ENCODE assay signal across 27 cellular contexts in the genomic region with DNA sequence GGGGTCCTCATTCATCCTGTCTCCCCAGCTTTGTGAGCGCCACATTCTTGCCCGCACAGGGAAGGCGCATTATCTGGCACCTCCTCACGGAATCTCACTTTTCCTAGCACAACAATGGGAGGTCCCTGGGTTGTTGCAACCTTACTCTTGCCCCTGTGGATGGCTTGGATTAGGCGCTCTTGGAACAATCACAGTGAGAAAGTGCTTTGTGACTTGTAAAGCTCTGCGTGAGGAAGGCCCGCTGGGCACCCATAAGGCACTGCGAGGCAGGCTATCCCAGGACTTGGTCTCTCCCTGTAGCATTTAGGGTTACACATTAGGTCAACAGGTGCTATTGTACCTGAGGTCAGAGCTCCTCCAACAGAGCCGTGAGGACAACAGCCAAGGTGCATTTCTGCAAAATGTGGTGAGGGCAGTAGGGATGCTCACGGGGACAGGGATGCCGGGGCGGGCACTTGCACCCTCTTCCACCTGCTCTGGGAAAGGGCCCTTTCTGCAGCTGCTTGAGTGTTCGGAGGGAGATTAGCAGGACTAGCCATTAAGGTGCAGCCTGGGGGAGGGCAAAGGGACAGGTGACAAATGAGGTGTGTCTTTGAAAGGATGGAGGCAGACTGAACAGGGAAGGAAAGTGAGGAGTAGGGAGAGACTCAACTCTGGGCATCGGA. TPM values are rescaled to one million over a fixed set of nuclear protein-coding genes. Genes with fewer than 3 reads are reported as not detected.
"Had no signal": no experiment of that assay in that cellular context is flagged by ENCODE, and none has a peak within 500 bp of the region (broad histone marks: within the 10 kb centered on the region; RNA-seq: fewer than 3 reads in every experiment).

No MANE protein-coding gene starts in this region.

- H3K4me1 ChIP-seq: adrenal gland, breast epithelium, foreskin keratinocyte, prostate gland, right atrium auricular region had no signal

- FAIRE-seq: astrocyte, islet of Langerhans had no signal

- ATAC-seq: effector memory CD8-positive, alpha-beta T cell; foreskin keratinocyte; left cardiac atrium; lower lobe of right lung; stimulated activated effector memory CD8-positive, alpha-beta T cell treated with anti-CD3 and anti-CD28 coated beads, Interleukin-12 subunit alpha, Interleukin-12 subunit beta, amount 100 ng/mL, for 72 hours had no signal

- H3K9me3 ChIP-seq: adrenal gland, breast epithelium, lower lobe of right lung, prostate gland, right atrium auricular region, thoracic aorta had no signal

- H3K27me3 ChIP-seq: right atrium auricular region had no signal

- H3K4me3 ChIP-seq: adrenal gland, breast epithelium, lower lobe of right lung, prostate gland, right atrium auricular region, skin epidermis, thoracic aorta had no signal

- H3K27ac ChIP-seq: adrenal gland, breast epithelium, epithelial cell of prostate, foreskin keratinocyte, lower lobe of right lung, prostate gland, right atrium auricular region, skin epidermis, thoracic aorta had no signal

- DNase-seq: activated B cell treated with CpG ODN at 0.5 μM for 24 hours; activated CD4-positive, alpha-beta memory T cell treated with anti-CD3 and anti-CD28 coated beads for 36 hours; activated CD4-positive, alpha-beta T cell treated with anti-CD3 and anti-CD28 coated beads for 4 hours; activated naive CD4-positive, alpha-beta T cell treated with anti-CD3 and anti-CD28 coated beads, Interleukin-2, amount 50 U/mL, for 16 hours; effector memory CD8-positive, alpha-beta T cell; foreskin keratinocyte; hippocampal formation; left cardiac atrium; lower lobe of right lung; stimulated activated CD4-positive, alpha-beta T cell treated with anti-CD3 and anti-CD28 coated beads, Interleukin-4, amount 100 ng/mL, for 1 hour; T-helper 1 cell; T-helper 9 cell had no signal

RNA-seq across cellular contexts. Expression of a gene that starts 13.9 kb away (rescaled TPM):
- total RNA-seq: activated B cell treated with CpG ODN at 0.5 μM for 24 hours; activated CD4-positive, alpha-beta memory T cell treated with anti-CD3 and anti-CD28 coated beads for 36 hours; foreskin keratinocyte; mesothelial cell of epicardium; natural killer cell treated with Interleukin-12 subunit alpha and Interleukin-12 subunit beta and Interleukin-15 and Interleukin-18, amount 100 ng/mL, for 72 hours had no signal
- polyA plus RNA-seq: foreskin keratinocyte had no signal

RNA-seq across cellular contexts. Expression of a gene that starts 15.7 kb away (rescaled TPM):
- total RNA-seq: astrocyte, chondrocyte, foreskin keratinocyte, prostate gland had no signal
- polyA plus RNA-seq: adrenal gland, foreskin keratinocyte had no signal

RNA-seq across cellular contexts. Expression of a gene that starts 32.3 kb away (rescaled TPM):
- total RNA-seq: activated B cell treated with CpG ODN at 0.5 μM for 24 hours; activated CD4-positive, alpha-beta memory T cell treated with anti-CD3 and anti-CD28 coated beads for 36 hours; astrocyte; chondrocyte; fibroblast of lung; foreskin keratinocyte; left cardiac atrium; lower lobe of right lung; mesothelial cell of epicardium; natural killer cell treated with Interleukin-12 subunit alpha and Interleukin-12 subunit beta and Interleukin-15 and Interleukin-18, amount 100 ng/mL, for 72 hours; right atrium auricular region; thoracic aorta; ureter had no signal
- polyA plus RNA-seq: fibroblast of lung, foreskin keratinocyte had no signal
